Comparison of ENCODE assay signal across 1 cellular context in the genomic region with DNA sequence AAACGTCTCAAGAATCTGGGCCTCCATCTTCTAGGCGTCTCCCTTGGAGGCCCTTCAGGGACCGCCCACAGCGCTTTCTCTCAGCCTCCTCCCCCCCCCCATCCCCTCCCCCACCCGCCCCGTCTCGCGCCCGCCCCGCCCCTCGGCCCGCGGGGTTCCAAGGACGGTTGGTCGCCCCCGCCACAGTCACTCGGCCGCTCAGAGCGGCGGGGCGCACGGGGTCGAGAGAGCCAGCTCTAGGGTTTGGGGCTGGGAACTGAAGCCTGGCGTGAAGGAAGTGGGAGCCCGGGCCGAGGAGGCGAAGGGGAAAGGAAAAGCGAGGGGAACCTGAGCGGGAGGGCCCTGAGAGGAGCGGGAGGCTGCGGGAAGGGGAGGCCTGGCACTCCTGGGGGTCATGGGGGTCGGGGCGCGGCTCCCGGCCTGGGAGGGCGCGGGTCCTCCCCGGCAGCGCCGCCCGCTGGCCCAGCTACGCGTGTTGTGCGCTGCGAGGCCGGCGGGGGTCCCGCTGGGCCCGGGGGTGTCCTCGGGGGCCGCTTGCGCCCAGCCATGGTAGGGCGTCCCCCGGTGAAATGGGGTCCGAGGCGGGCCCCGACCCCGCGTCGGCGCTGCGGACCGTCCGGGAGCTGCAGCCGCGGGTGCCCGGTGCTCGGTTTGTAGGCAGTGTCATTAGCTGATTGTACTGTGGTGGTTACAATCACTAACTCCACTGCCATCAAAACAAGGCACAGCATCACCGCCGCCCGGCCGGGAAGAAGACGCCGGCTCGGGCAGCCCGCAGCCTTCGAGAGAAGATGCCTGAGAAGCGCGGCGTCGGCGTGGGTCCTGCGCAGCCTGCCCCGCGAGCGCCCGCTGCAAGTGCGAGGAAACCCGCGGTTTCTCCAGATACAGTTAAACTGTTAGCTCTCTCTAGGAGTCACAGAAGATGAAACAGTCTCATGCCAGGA.
TF ChIP-seq lines count a peak whose summit lies in the region.

A gene (minus strand): TSS at position 91 of the 944 bp plus-strand sequence. CDS start 13,610 bp downstream, outside the sequence.

TF ChIP-seq in K562, 482 proteins besides CTCF, POLR2A, EP300 and RAD21:
- TF ChIP-seq ESRRB (CRISPR knock-in tag; IDR thresholded peaks at IDR 0.05; ENCODE audit: borderline replicate concordance) (no peak), CBFB (CRISPR knock-in tag; IDR thresholded peaks at IDR 0.05) (no peak), EGR1 (conservative IDR thresholded peaks at IDR 0.05) (no peak), GATAD2A (IDR thresholded peaks at IDR 0.05) (no peak), ZBTB7A (IDR thresholded peaks at IDR 0.05; ENCODE audit: borderline replicate concordance, control insufficient read depth, low read depth, low read length) (peak; percentile 69; the same call in 1 of the 2 replicates), POLR2G (IDR thresholded peaks at IDR 0.05; ENCODE audit: low read depth, low read length) (0 out of 2 replicates have a peak, but pooled peaks have one; percentile 33), MAZ (CRISPR knock-in tag; conservative IDR thresholded peaks at IDR 0.05 in 1 of 2, IDR thresholded peaks at IDR 0.05 in 1 of 2) (0 out of 4 replicates have a peak, but pooled peaks of 1 of the 2 experiments have one; percentile 19), ZNF41 (CRISPR knock-in tag; conservative IDR thresholded peaks at IDR 0.05) (no peak), JUND (IDR thresholded peaks at IDR 0.05; ENCODE audit: borderline replicate concordance, low read depth, low read length) (no peak), JUND (tag; IDR thresholded peaks at IDR 0.05; ENCODE audit: borderline replicate concordance, low read depth, low read length) (no peak), PYGO2 (tag; IDR thresholded peaks at IDR 0.05) (no peak)
